Comparison of ENCODE assay signal across 8 cellular contexts in the genomic region with DNA sequence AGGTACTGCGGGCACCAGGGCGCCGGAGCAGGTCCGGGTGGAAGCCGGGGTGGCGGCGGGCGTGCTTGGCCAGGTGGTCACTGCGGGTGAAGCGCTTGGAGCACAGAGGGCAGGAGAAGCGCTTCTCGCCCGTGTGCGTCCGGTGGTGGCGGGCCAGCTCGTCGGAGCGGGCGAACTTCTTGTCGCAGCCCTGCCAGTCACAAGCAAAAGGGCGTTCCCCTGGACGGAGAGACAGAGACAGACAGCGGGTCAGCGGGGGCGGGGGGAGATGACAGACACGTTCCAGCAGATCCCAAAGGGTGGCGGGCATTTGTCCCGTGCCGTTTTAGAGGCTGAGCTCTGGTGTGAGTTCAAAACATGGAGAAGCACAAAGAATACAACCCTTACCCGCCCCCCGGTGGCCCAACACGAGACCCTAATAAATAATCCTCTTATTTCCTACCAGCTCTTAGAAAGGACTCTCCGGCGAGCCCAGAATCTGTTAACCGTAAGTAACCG. TPM values are rescaled to one million over a fixed set of nuclear protein-coding genes. Genes with fewer than 3 reads are reported as not detected.
DNase-seq lines count a peak whose midpoint lies in the region; ATAC-seq, FAIRE-seq and TF ChIP-seq lines count a peak whose summit lies in the region.

No MANE protein-coding gene starts in this region.

- peak overlapping the region; percentile 27 to 48 for H3K4me3 ChIP-seq in Panc1 (ENCODE audit: low read depth in 2 of 2, low read length in 2 of 2)
- peak overlapping the region; percentile 35 for H3K4me3 ChIP-seq in epithelial cell of esophagus (ENCODE audit: low read length)
- H3K4me3 ChIP-seq in neutrophil (ENCODE audit: low read depth in 1 of 2, low read length in 1 of 2) = peak overlapping the region; percentile 73 to 85

- intact Hi-C loops in Panc1 (cut with micrococcal nuclease; ENCODE audit: unreplicated experiment) = no loop called here

- no peaks in the 10 kb centered on the region for H3K36me3 ChIP-seq in Panc1 (ENCODE audit: control insufficient read depth, insufficient read depth, low read length)
- peaks cover 9% of the 10 kb centered on the region for H3K36me3 ChIP-seq in neutrophil

- H3K27ac ChIP-seq in Panc1 (ENCODE audit: low read length) = peak overlapping the region; percentile 92
- peak overlapping the region; percentile 98 for H3K27ac ChIP-seq in neutrophil

- TF ChIP-seq CTCF in Panc1 (IDR thresholded peaks at IDR 0.05) (no peak), epithelial cell of esophagus (IDR thresholded peaks at IDR 0.05; ENCODE audit: insufficient read depth, low read depth, low read length, missing control alignments) (no peak), neutrophil (IDR thresholded peaks at IDR 0.05) (no peak), D721Med (IDR thresholded peaks at IDR 0.05; ENCODE audit: insufficient read depth, missing control alignments) (no peak)

- DNase-seq in DMS 273 (lab: John Stamatoyannopoulos, UW; ENCODE audit: unreplicated experiment) (peak; percentile 73), Panc1 (ENCODE audit: low read depth, low spot score) (no peak), epithelial cell of esophagus (ENCODE audit: low read depth) (no peak), D721Med (ENCODE audit: insufficient read length, low spot score) (no peak)

- FAIRE-seq in D721Med (lab: Jason Lieb, UNC) = no peak

- in situ Hi-C loops in Panc1 (cut with HindIII; ENCODE audit: low pct_unique_long_range_greater_than_20kb, low sequenced_read_pairs) = no loop called here

- POLR2A ChIA-PET in Panc1 (lab: Charles Lee) = no interaction called here

- BruUV-seq in Panc1 (replicated peaks; lab: Mats Ljungman, UMichigan) = no TSS peak

- 0 out of 2 replicates have a peak, but pooled peaks have one; percentile 2 for ATAC-seq in Panc1
- no peak for ATAC-seq in GM18907 (IDR thresholded peaks at IDR 0.05; ENCODE audit: unreplicated experiment)
- ATAC-seq in GM21529 (IDR thresholded peaks at IDR 0.05; ENCODE audit: unreplicated experiment) = no peak
- no peak for ATAC-seq in HG03196 (IDR thresholded peaks at IDR 0.05; ENCODE audit: unreplicated experiment)

- H3K27me3 ChIP-seq in Panc1 (ENCODE audit: control insufficient read depth, insufficient read depth, low read length) = no peaks in the 10 kb centered on the region
- peaks cover 16% of the 10 kb centered on the region for H3K27me3 ChIP-seq in neutrophil

- no peaks in the 10 kb centered on the region for H3K9me3 ChIP-seq in Panc1 (ENCODE audit: control insufficient read depth, insufficient read depth, low read depth, low read length)
- H3K9me3 ChIP-seq in neutrophil = no peaks in the 10 kb centered on the region

- CTCF ChIA-PET in Panc1 (lab: Charles Lee) = interaction anchor here (0.6 kb wide), 5 partner anchors 17 to 320 kb away, joined by 3 to 6 read pairs (median 3); no protein-coding TSS in a partner anchor

- H3K4me1 ChIP-seq in Panc1 (ENCODE audit: control insufficient read depth, insufficient read depth, low read length) = peaks cover 48% of the 10 kb centered on the region
- peaks cover 74 to 87% of the 10 kb centered on the region in 2 experiments for H3K4me1 ChIP-seq in neutrophil (ENCODE audit: control insufficient read depth in 1 of 2, insufficient read depth in 1 of 2, low read depth in 1 of 2, low read length in 1 of 2)

RNA-seq across cellular contexts. Expression of a gene that starts 6.3 kb away (rescaled TPM):
- total RNA-seq in Panc1 (2021; ENCODE audit: unreplicated experiment) = 52.1 TPM
- polyA plus RNA-seq in Panc1 (2012; ENCODE audit: insufficient read length) = 66.2 TPM

RNA-seq across cellular contexts. Expression of a gene that starts 8.8 kb away (rescaled TPM):
- 79.3 TPM for total RNA-seq in Panc1 (2021; ENCODE audit: unreplicated experiment)
- polyA plus RNA-seq in Panc1 (2012; ENCODE audit: insufficient read length) = 74.5 TPM

RNA-seq across cellular contexts. Expression of a gene that starts 30.7 kb away (rescaled TPM):
- 57.1 TPM for total RNA-seq in Panc1 (2021; ENCODE audit: unreplicated experiment)
- 92.3 TPM for polyA plus RNA-seq in Panc1 (2012; ENCODE audit: insufficient read length)

RNA-seq across cellular contexts. Expression of a gene that starts 42.5 kb away (rescaled TPM):
- 67.7 TPM for total RNA-seq in Panc1 (2021; ENCODE audit: unreplicated experiment)
- polyA plus RNA-seq in Panc1 (2012; ENCODE audit: insufficient read length) = 30.0 TPM

RNA-seq across cellular contexts. Expression of a gene that starts 50.6 kb away (rescaled TPM):
- 8.9 TPM for total RNA-seq in Panc1 (2021; ENCODE audit: unreplicated experiment)
- 8.5 TPM for polyA plus RNA-seq in Panc1 (2012; ENCODE audit: insufficient read length)
